Comparison of ENCODE assay signal across 16 cellular contexts in the genomic region with DNA sequence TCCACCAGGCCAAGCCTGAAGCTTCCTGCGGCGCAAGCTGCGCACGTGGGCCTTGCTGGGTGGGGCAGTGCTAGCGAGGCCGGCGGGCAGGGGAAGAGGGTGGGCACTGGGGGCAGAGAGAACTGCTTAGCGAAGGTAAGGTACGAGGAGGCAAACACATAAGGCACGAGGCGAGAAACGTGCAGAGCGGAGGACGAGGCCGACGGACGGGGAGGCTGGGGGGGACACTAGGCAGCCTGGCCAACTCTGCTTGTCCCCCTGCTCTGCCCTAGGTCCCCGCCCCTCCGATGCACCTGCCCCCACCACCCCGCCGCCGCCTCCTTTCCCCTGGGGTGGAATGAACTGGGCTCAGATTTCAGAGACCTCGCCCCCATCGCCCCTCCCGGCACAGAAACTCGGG. TPM values are rescaled to one million over a fixed set of nuclear protein-coding genes. Genes with fewer than 3 reads are reported as not detected.
DNase-seq lines count a peak whose midpoint lies in the region; ATAC-seq and TF ChIP-seq lines count a peak whose summit lies in the region.
"Had no signal": no experiment of that assay in that cellular context is flagged by ENCODE, and none has a peak within 500 bp of the region (broad histone marks: within the 10 kb centered on the region; RNA-seq: fewer than 3 reads in every experiment).

No MANE protein-coding gene starts in this region.

- H3K27me3 Mint-ChIP-seq in activated CD4-positive, alpha-beta T cell treated with anti-CD3 and anti-CD28 coated beads, Interleukin-2, amount 10 ng/mL, durations not matched to agents 7 days and 5 days = peaks cover 24% of the 10 kb centered on the region
- peaks cover 0 to 12% of the 10 kb centered on the region in 2 donors for H3K27me3 Mint-ChIP-seq in effector memory CD8-positive, alpha-beta T cell
- peaks cover 40% of the 10 kb centered on the region for H3K27me3 Mint-ChIP-seq in progenitor cell of endocrine pancreas

- no peaks in the 10 kb centered on the region; the same call in none of the 2 replicates for H3K4me1 ChIP-seq in HUES6 (ENCODE audit: control insufficient read depth, insufficient read depth, low read length)
- H3K4me1 ChIP-seq in SJCRH30 = no peaks in the 10 kb centered on the region
- H3K4me1 ChIP-seq: A549, stomach had no signal

- H3K4me3 ChIP-seq in HUES6 (ENCODE audit: low read depth, low read length) = peak overlapping the region; percentile 58; the same call in 1 of the 2 replicates
- H3K4me3 ChIP-seq in SJCRH30 = no peak overlapping the region
- H3K4me3 ChIP-seq: A549, stomach had no signal

- no peaks in the 10 kb centered on the region for H3K9me3 ChIP-seq in HUES6 (ENCODE audit: control insufficient read depth, insufficient read depth, low read depth, low read length)
- H3K9me3 ChIP-seq in SJCRH30 (replicated peaks) = no peaks in the 10 kb centered on the region
- H3K9me3 ChIP-seq: A549, stomach had no signal

- H3K4me3 Mint-ChIP-seq in activated CD4-positive, alpha-beta T cell treated with anti-CD3 and anti-CD28 coated beads, Interleukin-2, amount 10 ng/mL, durations not matched to agents 7 days and 5 days = peak overlapping the region; percentile 82
- peak overlapping the region; percentile 86 to 90 for H3K4me3 Mint-ChIP-seq in effector memory CD8-positive, alpha-beta T cell
- peak overlapping the region; percentile 58 for H3K4me3 Mint-ChIP-seq in progenitor cell of endocrine pancreas (ENCODE audit: low read depth)

- no peak overlapping the region for H3K27ac Mint-ChIP-seq in activated CD4-positive, alpha-beta T cell treated with anti-CD3 and anti-CD28 coated beads, Interleukin-2, amount 10 ng/mL, durations not matched to agents 7 days and 5 days
- peak overlapping the region; percentile 85 to 93 for H3K27ac Mint-ChIP-seq in effector memory CD8-positive, alpha-beta T cell
- no peak overlapping the region for H3K27ac Mint-ChIP-seq in progenitor cell of endocrine pancreas

- peaks cover 24% of the 10 kb centered on the region for H3K27me3 ChIP-seq in HUES6 (ENCODE audit: control insufficient read depth, insufficient read depth, low read length)
- no peaks in the 10 kb centered on the region for H3K27me3 ChIP-seq in SJCRH30

- H3K9ac ChIP-seq in HUES6 (ENCODE audit: low read length) = no peak overlapping the region

- no peak overlapping the region for H3K27ac ChIP-seq in HUES6 (ENCODE audit: low read depth, low read length)
- no peak overlapping the region for H3K27ac ChIP-seq in SJCRH30
- H3K27ac ChIP-seq: A549, stomach had no signal

- CTCF ChIA-PET in activated CD4-positive, alpha-beta T cell treated with anti-CD3 and anti-CD28 coated beads, Interleukin-2, amount 10 ng/mL, durations not matched to agents 7 days and 5 days (lab: Charles Lee) = no interaction called here

- H3K4me1 Mint-ChIP-seq in activated CD4-positive, alpha-beta T cell treated with anti-CD3 and anti-CD28 coated beads, Interleukin-2, amount 10 ng/mL, durations not matched to agents 7 days and 5 days = peaks cover 67% of the 10 kb centered on the region
- peaks cover 33 to 67% of the 10 kb centered on the region in 2 donors for H3K4me1 Mint-ChIP-seq in effector memory CD8-positive, alpha-beta T cell (ENCODE audit: low read depth in 2 of 2)
- H3K4me1 Mint-ChIP-seq in progenitor cell of endocrine pancreas (ENCODE audit: low read depth) = peaks cover 15% of the 10 kb centered on the region

- DNase-seq in activated CD4-positive, alpha-beta T cell treated with anti-CD3 and anti-CD28 coated beads, Interleukin-2, amount 10 ng/mL, durations not matched to agents 7 days and 5 days = no peak
- no peak for DNase-seq in activated CD4-positive, alpha-beta T cell treated with anti-CD3 and anti-CD28 coated beads for 4 hours
- DNase-seq in effector memory CD8-positive, alpha-beta T cell = no peak
- DNase-seq in progenitor cell of endocrine pancreas (ENCODE audit: low spot score, unreplicated experiment) = no peak
- no peak for DNase-seq in SJCRH30
- no peak for DNase-seq in NCI-H1105 treated with DMSO at 0.1 percent for 48 hours (lab: John Stamatoyannopoulos, UW)
- DNase-seq: COR-L47, GF-D8, NCI-H1694 treated with DMSO at 0.1 percent for 48 hours, NCI-H510A had no signal

- H3K9me3 Mint-ChIP-seq in activated CD4-positive, alpha-beta T cell treated with anti-CD3 and anti-CD28 coated beads, Interleukin-2, amount 10 ng/mL, durations not matched to agents 7 days and 5 days = no peaks in the 10 kb centered on the region
- no peaks in the 10 kb centered on the region for H3K9me3 Mint-ChIP-seq in effector memory CD8-positive, alpha-beta T cell
- no peaks in the 10 kb centered on the region for H3K9me3 Mint-ChIP-seq in progenitor cell of endocrine pancreas (ENCODE audit: low read depth)

- POLR2A ChIA-PET in activated CD4-positive, alpha-beta T cell treated with anti-CD3 and anti-CD28 coated beads, Interleukin-2, amount 10 ng/mL, durations not matched to agents 7 days and 5 days (lab: Charles Lee) = no interaction called here

- no peak for TF ChIP-seq CTCF in progenitor cell of endocrine pancreas (IDR thresholded peaks at IDR 0.05; ENCODE audit: unreplicated experiment)

- H3K36me3 Mint-ChIP-seq in activated CD4-positive, alpha-beta T cell treated with anti-CD3 and anti-CD28 coated beads, Interleukin-2, amount 10 ng/mL, durations not matched to agents 7 days and 5 days (ENCODE audit: low read depth) = peaks cover 18% of the 10 kb centered on the region
- H3K36me3 Mint-ChIP-seq in effector memory CD8-positive, alpha-beta T cell (ENCODE audit: insufficient read depth) = peaks cover 48% of the 10 kb centered on the region
- no peaks in the 10 kb centered on the region for H3K36me3 Mint-ChIP-seq in progenitor cell of endocrine pancreas (ENCODE audit: insufficient read depth)

- ATAC-seq in effector memory CD8-positive, alpha-beta T cell (replicated peaks) = no peak
- no peak for ATAC-seq in HG02981 (IDR thresholded peaks at IDR 0.05; ENCODE audit: unreplicated experiment)
- ATAC-seq: A549, left colon had no signal

- H3K36me3 ChIP-seq in HUES6 (ENCODE audit: control insufficient read depth, insufficient read depth, low read length) (peaks cover 8% of the 10 kb centered on the region; the same call in 1 of the 2 replicates), SJCRH30 (no peaks in the 10 kb centered on the region)
- H3K36me3 ChIP-seq: stomach had no signal

RNA-seq across cellular contexts. Expression of gene HLA-DQB1, which starts 2.1 kb away (rescaled TPM):
- 10 to 100 TPM; 24.1 to 26.0 TPM for total RNA-seq in activated CD4-positive, alpha-beta T cell treated with anti-CD3 and anti-CD28 coated beads, Interleukin-2, amount 10 ng/mL, durations not matched to agents 7 days and 5 days
- 6.1 TPM in 2 replicates for total RNA-seq in progenitor cell of endocrine pancreas
- not detected in 2 replicates for total RNA-seq in SJCRH30 (2014; rRNA removed; shearing (Covaris generic))
- total RNA-seq: cerebellum had no signal

RNA-seq across cellular contexts. Expression of gene HLA-DQA1, which starts 27.1 kb away (rescaled TPM):
- 1 to 10 TPM; 4.7 to 5.2 TPM for total RNA-seq in activated CD4-positive, alpha-beta T cell treated with anti-CD3 and anti-CD28 coated beads, Interleukin-2, amount 10 ng/mL, durations not matched to agents 7 days and 5 days
- total RNA-seq in progenitor cell of endocrine pancreas = not detected in 2 replicates
- total RNA-seq in SJCRH30 (2014; rRNA removed; shearing (Covaris generic)) = not detected in 2 replicates
- total RNA-seq: cerebellum had no signal

Comparison
In these comparisons a context has a peak if more than half of its experiments do, and no peak if none do; other contexts are left out.
1. H3K27ac Mint-ChIP-seq: peak in effector memory CD8-positive, alpha-beta T cell (2 of 2); none in activated CD4-positive, alpha-beta T cell treated with anti-CD3 and anti-CD28 coated beads, Interleukin-2, amount 10 ng/mL, durations not matched to agents 7 days and 5 days (single experiment) and progenitor cell of endocrine pancreas (single experiment).
2. Peak in every context shown above with its lines, with median percentiles within 50 percentile points of each other: H3K4me3 Mint-ChIP-seq.